ENCODE assay signal across 11 cellular contexts in the genomic region with DNA sequence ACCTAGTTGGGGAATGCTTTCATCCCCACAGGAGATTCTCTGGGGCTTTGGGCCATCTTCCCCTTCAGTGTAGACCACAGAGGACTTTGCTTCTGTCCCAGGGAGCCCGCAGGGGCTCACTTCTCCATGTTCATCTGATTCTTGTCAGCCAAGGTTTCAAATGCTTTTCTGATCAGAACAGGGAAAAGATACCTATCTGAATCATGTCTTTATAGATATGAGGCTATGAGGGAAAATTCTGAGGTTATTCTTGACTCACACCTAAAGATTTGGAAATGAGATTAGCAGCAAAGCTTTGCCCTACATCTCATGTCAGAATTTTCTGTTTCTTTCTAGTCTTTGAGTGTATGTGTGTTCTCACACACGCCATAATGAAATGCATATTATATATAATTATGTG. TPM values are rescaled to one million over a fixed set of nuclear protein-coding genes. Genes with fewer than 3 reads are reported as not detected.
DNase-seq lines count a peak whose midpoint lies in the region; ATAC-seq lines count a peak whose summit lies in the region.
"Had no signal": no experiment of that assay in that cellular context is flagged by ENCODE, and none has a peak within 500 bp of the region (broad histone marks: within the 10 kb centered on the region; RNA-seq: fewer than 3 reads in every experiment).

No MANE protein-coding gene starts in this region.

- ATAC-seq in GM19351 (IDR thresholded peaks at IDR 0.05; ENCODE audit: unreplicated experiment) (peak; percentile 2), HG03280 (IDR thresholded peaks at IDR 0.05; ENCODE audit: unreplicated experiment) (peak; percentile 14), esophagus mucosa (no peak)
- ATAC-seq in activated naive CD4-positive, alpha-beta T cell treated with anti-CD3 and anti-CD28 coated beads, Interleukin-2, amount 50 U/mL, for 72 hours = peak; percentile 51 to 62

- H3K9me3 ChIP-seq in CD8-positive, alpha-beta memory T cell (ENCODE audit: low read length) = no peaks in the 10 kb centered on the region

- H3K4me1 Mint-ChIP-seq in CD8-positive, alpha-beta memory T cell = peaks cover 76 to 85% (median 82%) of the 10 kb centered on the region in 3 donors

- H3K36me3 ChIP-seq in CD8-positive, alpha-beta memory T cell (ENCODE audit: insufficient read depth, low read length) = peaks cover 59% of the 10 kb centered on the region

- H3K4me1 ChIP-seq in CD8-positive, alpha-beta memory T cell (ENCODE audit: insufficient read depth, low read length) = peaks cover 67% of the 10 kb centered on the region

- peaks cover 0 to 4% of the 10 kb centered on the region in 2 donors for H3K27me3 Mint-ChIP-seq in CD8-positive, alpha-beta memory T cell

- H3K27ac Mint-ChIP-seq in CD8-positive, alpha-beta memory T cell = peak overlapping the region; percentile 63 to 94 (median 94)
- H3K27ac Mint-ChIP-seq in activated naive CD4-positive, alpha-beta T cell treated with anti-CD3 and anti-CD28 coated beads, Interleukin-2, amount 50 U/mL, for 72 hours = peak overlapping the region; percentile 85 to 96

- CTCF ChIA-PET in CD8-positive, alpha-beta memory T cell (lab: Charles Lee) = interaction anchor here (1.0 to 3.5 kb wide), 3 partner anchors 11 to 86 kb away, joined by 3 to 15 read pairs (median 3); no protein-coding TSS in a partner anchor

- peak overlapping the region; percentile 55 for H3K27ac ChIP-seq in CD8-positive, alpha-beta memory T cell (ENCODE audit: low read depth, low read length)

- H3K36me3 Mint-ChIP-seq in CD8-positive, alpha-beta memory T cell = peaks cover 27 to 89% (median 48%) of the 10 kb centered on the region in 3 donors
- H3K36me3 Mint-ChIP-seq in activated naive CD4-positive, alpha-beta T cell treated with anti-CD3 and anti-CD28 coated beads, Interleukin-2, amount 50 U/mL, for 72 hours = peaks cover 58 to 82% of the 10 kb centered on the region in 2 donors

- peak in 1 of 5 donors; percentile 16 for DNase-seq in CD8-positive, alpha-beta memory T cell
- DNase-seq in activated naive CD4-positive, alpha-beta T cell treated with anti-CD3 and anti-CD28 coated beads, Interleukin-2, amount 50 U/mL, for 72 hours (ENCODE audit: low spot score in 2 of 2) = no peak
- DNase-seq in COR-L47 (lab: John Stamatoyannopoulos, UW) (no peak), GM19240 (ENCODE audit: insufficient read length, low spot score) (no peak), medulla oblongata (ENCODE audit: extremely low spot score) (no peak)
- DNase-seq: Kasumi-1, NCI-H526 had no signal

- no peaks in the 10 kb centered on the region for H3K27me3 ChIP-seq in CD8-positive, alpha-beta memory T cell (ENCODE audit: insufficient read depth, low read length, poor library complexity, severe bottlenecking)

- POLR2A ChIA-PET in CD8-positive, alpha-beta memory T cell (lab: Charles Lee) = interaction anchor here (1.1 kb wide), 1 partner anchor 9 kb away, joined by 3 read pairs; no protein-coding TSS in a partner anchor

- no peak overlapping the region for H3K4me3 ChIP-seq in CD8-positive, alpha-beta memory T cell (ENCODE audit: low read length)
- H3K4me3 ChIP-seq: lung had no signal

- peak overlapping the region; percentile 18 to 76 (median 69) for H3K4me3 Mint-ChIP-seq in CD8-positive, alpha-beta memory T cell

- H3K9me3 Mint-ChIP-seq in CD8-positive, alpha-beta memory T cell = no peaks in the 10 kb centered on the region
- peaks cover 0 to 7% of the 10 kb centered on the region in 2 donors for H3K9me3 Mint-ChIP-seq in activated naive CD4-positive, alpha-beta T cell treated with anti-CD3 and anti-CD28 coated beads, Interleukin-2, amount 50 U/mL, for 72 hours

RNA-seq across cellular contexts. Expression of gene FIGNL1, which starts 53.3 kb away (rescaled TPM):
- 10 to 100 TPM; 45.1 TPM for total RNA-seq in CD8-positive, alpha-beta memory T cell
- 6.8 TPM for polyA plus RNA-seq in CD8-positive, alpha-beta memory T cell
- total RNA-seq in activated naive CD4-positive, alpha-beta T cell treated with anti-CD3 and anti-CD28 coated beads, Interleukin-2, amount 50 U/mL, for 72 hours = 10 to 100 TPM; 46.0 to 50.7 TPM
- total RNA-seq in esophagus mucosa = 15.9 TPM
